ENCODE assay signal across 8 cellular contexts in genomic region chr13:19861762-19862161, GRCh38. TPM values are rescaled to one million over a fixed set of nuclear protein-coding genes. Genes with fewer than 3 reads are reported as not detected.
DNase-seq lines count a peak whose midpoint lies in the region; ATAC-seq, FAIRE-seq and TF ChIP-seq lines count a peak whose summit lies in the region.

No MANE protein-coding gene starts in this region.

- no peak for TF ChIP-seq CTCF in BE2C (IDR thresholded peaks at IDR 0.05; ENCODE audit: low read depth, low read length)
- no peak for TF ChIP-seq CTCF in neural cell (IDR thresholded peaks at IDR 0.05; ENCODE audit: poor library complexity, severe bottlenecking)

- peaks cover 55% of the 10 kb centered on the region for H3K36me3 Mint-ChIP-seq in effector memory CD8-positive, alpha-beta T cell (ENCODE audit: insufficient read depth)

- peak overlapping the region; percentile 94 to 96 for H3K27ac Mint-ChIP-seq in effector memory CD8-positive, alpha-beta T cell

- H3K36me3 ChIP-seq in BE2C = peaks cover 16% of the 10 kb centered on the region
- H3K36me3 ChIP-seq in MG63 = peaks cover 9% of the 10 kb centered on the region
- H3K36me3 ChIP-seq in neural cell (ENCODE audit: insufficient read depth, low read length) = no peaks in the 10 kb centered on the region

- no peaks in the 10 kb centered on the region for H3F3A ChIP-seq in neural cell (ENCODE audit: insufficient read depth, low read length, poor library complexity, severe bottlenecking)

- H3K4me1 ChIP-seq in BE2C = no peaks in the 10 kb centered on the region

- peaks cover 46% of the 10 kb centered on the region for H3K79me2 ChIP-seq in neural cell (replicated peaks; ENCODE audit: insufficient read depth, low read length)

- FAIRE-seq in GM12891 (lab: Jason Lieb, UNC) = no peak

- TF ChIP-seq POLR2A in GM12891 (IDR thresholded peaks at IDR 0.05; ENCODE audit: low read depth, low read length) = no peak

- no peaks in the 10 kb centered on the region for H3K9me2 ChIP-seq in neural cell (ENCODE audit: insufficient read depth, low read length)

- ATAC-seq in effector memory CD8-positive, alpha-beta T cell (replicated peaks) = no peak

- no peaks in the 10 kb centered on the region for H4K20me1 ChIP-seq in neural cell (ENCODE audit: insufficient read depth)

- TF ChIP-seq RAD21 in neural cell (conservative IDR thresholded peaks at IDR 0.05) = no peak

- peaks cover 29 to 45% of the 10 kb centered on the region in 2 donors for H3K4me1 Mint-ChIP-seq in effector memory CD8-positive, alpha-beta T cell (ENCODE audit: low read depth in 2 of 2)

- no peaks in the 10 kb centered on the region for H3K27me3 ChIP-seq in BE2C
- no peaks in the 10 kb centered on the region for H3K27me3 ChIP-seq in MG63
- H3K27me3 ChIP-seq in neural cell (ENCODE audit: insufficient read depth, low read depth, low read length) = no peaks in the 10 kb centered on the region

- H2AFZ ChIP-seq in neural cell (ENCODE audit: low read depth, low read length) = no peak overlapping the region

- H3K4me2 ChIP-seq in neural cell (ENCODE audit: low read length) = peak overlapping the region; percentile 79

- H3K4me3 Mint-ChIP-seq in effector memory CD8-positive, alpha-beta T cell = peak overlapping the region; percentile 97

- H3K9me3 ChIP-seq in BE2C (peaks cover 3% of the 10 kb centered on the region), MG63 (no peaks in the 10 kb centered on the region), neural cell (ENCODE audit: low read length) (no peaks in the 10 kb centered on the region)

- no peak for DNase-seq in BE2C
- DNase-seq in MG63 = no peak
- no peak for DNase-seq in effector memory CD8-positive, alpha-beta T cell
- no peak for DNase-seq in stimulated activated CD8-positive, alpha-beta memory T cell treated with anti-CD3 and anti-CD28 coated beads, Interleukin-4, amount 100 ng/mL, for 48 hours
- DNase-seq in activated gamma-delta T cell treated with Interleukin-2 at 50 U/mL for 16 hours = no peak
- no peak for DNase-seq in GM12891 (ENCODE audit: insufficient read length, low spot score)
- DNase-seq in DMS153 treated with DMSO at 0.1 percent for 48 hours (lab: John Stamatoyannopoulos, UW; ENCODE audit: unreplicated experiment) = no peak

- H3K4me3 ChIP-seq in BE2C (ENCODE audit: low read depth, low read length) = peak overlapping the region; percentile 94
- H3K4me3 ChIP-seq in MG63 = peak overlapping the region; percentile 80
- H3K4me3 ChIP-seq in neural cell (ENCODE audit: low read length) = peak overlapping the region; percentile 96

- H3K27me3 Mint-ChIP-seq in effector memory CD8-positive, alpha-beta T cell = no peaks in the 10 kb centered on the region

- H3K9ac ChIP-seq in neural cell (ENCODE audit: low read length) = peak overlapping the region; percentile 82

- no peaks in the 10 kb centered on the region for H3K9me3 Mint-ChIP-seq in effector memory CD8-positive, alpha-beta T cell

- no peak overlapping the region for H3K27ac ChIP-seq in neural cell (ENCODE audit: low read length)

- TF ChIP-seq EP300 in neural cell (conservative IDR thresholded peaks at IDR 0.05; ENCODE audit: poor library complexity, severe bottlenecking) = no peak

TF ChIP-seq in neural cell, 6 proteins besides CTCF, POLR2A, EP300 and RAD21:
- TF ChIP-seq EZH2 (IDR thresholded peaks at IDR 0.05; ENCODE audit: borderline replicate concordance, insufficient read depth, low read length, poor library complexity, severe bottlenecking) (no peak), TAF1 (IDR thresholded peaks at IDR 0.05; ENCODE audit: low read depth) (no peak), REST (IDR thresholded peaks at IDR 0.05; ENCODE audit: borderline replicate concordance) (no peak), POLR2AphosphoS5 (IDR thresholded peaks at IDR 0.05) (no peak), SMC3 (conservative IDR thresholded peaks at IDR 0.05; ENCODE audit: poor library complexity) (no peak), MXI1 (conservative IDR thresholded peaks at IDR 0.05; ENCODE audit: poor library complexity, severe bottlenecking) (no peak)

TF ChIP-seq in GM12891, 5 proteins besides CTCF, POLR2A, EP300 and RAD21:
- no peak for TF ChIP-seq POU2F2 (IDR thresholded peaks at IDR 0.05; ENCODE audit: low read depth, low read length)
- TF ChIP-seq SPI1 (IDR thresholded peaks at IDR 0.05; ENCODE audit: low read depth, low read length) = no peak
- TF ChIP-seq PAX5 (IDR thresholded peaks at IDR 0.05; ENCODE audit: insufficient read depth, low read length, severe bottlenecking) = no peak
- TF ChIP-seq POLR2AphosphoS5 (IDR thresholded peaks at IDR 0.05; ENCODE audit: low read depth, low read length) = no peak
- no peak for TF ChIP-seq TAF1 (IDR thresholded peaks at IDR 0.05; ENCODE audit: low read depth, low read length)
TF ChIP-seq in GM12891: peak in this region for 0.

RNA-seq across cellular contexts. Expression of gene ZMYM5, which starts 1.7 kb away (rescaled TPM):
- 24.5 TPM for polyA plus RNA-seq in BE2C (2012; ENCODE audit: insufficient read depth, insufficient read length, low read depth)
- total RNA-seq in MG63 (2014; rRNA removed; shearing (Covaris generic); ENCODE audit: low replicate concordance) = 11.0 and 22.4 TPM in 2 replicates
- 26.1 and 27.1 TPM in 2 replicates for polyA plus RNA-seq in neural cell
- 32.1 and 32.4 TPM in 2 replicates for polyA minus RNA-seq in neural cell
- polyA plus RNA-seq in GM12891 (2012; ENCODE audit: low read depth, missing spikeins) = 9.2 TPM
